Comparison of ENCODE assay signal across 8 cellular contexts in genomic region chr1:59759156-59759925, GRCh38. TPM values are rescaled to one million over a fixed set of nuclear protein-coding genes. Genes with fewer than 3 reads are reported as not detected.
DNase-seq lines count a peak whose midpoint lies in the region; ATAC-seq and TF ChIP-seq lines count a peak whose summit lies in the region.

No MANE protein-coding gene starts in this region.

- no peaks in the 10 kb centered on the region for H3K79me2 ChIP-seq in PC-3 (ENCODE audit: low read length)

- H3K9me3 ChIP-seq in PC-3 (ENCODE audit: low read length) (no peaks in the 10 kb centered on the region), esophagus squamous epithelium (no peaks in the 10 kb centered on the region)
- no peaks in the 10 kb centered on the region for H3K9me3 ChIP-seq in naive thymus-derived CD4-positive, alpha-beta T cell (ENCODE audit: control insufficient read depth in 2 of 3, low read length in 3 of 3)

- no peak overlapping the region for H3K27ac ChIP-seq in PC-3 (ENCODE audit: low read length)
- peak overlapping the region; percentile 11 to 67 (median 44) for H3K27ac ChIP-seq in esophagus squamous epithelium
- H3K27ac ChIP-seq in naive thymus-derived CD4-positive, alpha-beta T cell (ENCODE audit: low read depth, low read length), result no peak overlapping the region

- TF ChIP-seq POLR2A in esophagus squamous epithelium (IDR thresholded peaks at IDR 0.05), result no peak

- TF ChIP-seq CTCF in PC-3 (conservative IDR thresholded peaks at IDR 0.05; ENCODE audit: low read depth, low read length), result peak; percentile 95
- TF ChIP-seq CTCF in esophagus squamous epithelium (IDR thresholded peaks at IDR 0.05), result peak; percentile 82 to 98 (median 94)

- DNase-seq in DMS79 (lab: John Stamatoyannopoulos, UW) (peak; percentile 25), PC-3 (peak; percentile 82), esophagus squamous epithelium (lab: John Stamatoyannopoulos, UW) (peak; percentile 12)
- peak; percentile 73 for DNase-seq in activated T-cell treated with anti-CD3 and anti-CD28 coated beads, Interleukin-2, amount 50 U/mL, for 1 hour
- peak; percentile 46 to 76 (median 64) for DNase-seq in naive thymus-derived CD4-positive, alpha-beta T cell
- peak; percentile 63 to 81 for DNase-seq in stimulated activated effector memory CD8-positive, alpha-beta T cell treated with anti-CD3 and anti-CD28 coated beads, Interleukin-12 subunit alpha, Interleukin-12 subunit beta, amount 100 ng/mL, for 72 hours (ENCODE audit: low spot score in 2 of 2)

- no peaks in the 10 kb centered on the region for H3K36me3 Mint-ChIP-seq in naive thymus-derived CD4-positive, alpha-beta T cell
- no peaks in the 10 kb centered on the region for H3K36me3 Mint-ChIP-seq in stimulated activated effector memory CD8-positive, alpha-beta T cell treated with anti-CD3 and anti-CD28 coated beads, Interleukin-12 subunit alpha, Interleukin-12 subunit beta, amount 100 ng/mL, for 72 hours

- H3K27me3 Mint-ChIP-seq in naive thymus-derived CD4-positive, alpha-beta T cell, result no peaks in the 10 kb centered on the region

- H3K4me3 Mint-ChIP-seq in naive thymus-derived CD4-positive, alpha-beta T cell, result peak overlapping the region in 7 of 10 donors; percentile 9 to 64 (median 37)
- H3K4me3 Mint-ChIP-seq in stimulated activated effector memory CD8-positive, alpha-beta T cell treated with anti-CD3 and anti-CD28 coated beads, Interleukin-12 subunit alpha, Interleukin-12 subunit beta, amount 100 ng/mL, for 72 hours, result no peak overlapping the region

- H3K9me2 ChIP-seq in PC-3 (replicated peaks; ENCODE audit: low read length), result no peaks in the 10 kb centered on the region

- BruUV-seq in PC-3 (replicated peaks; lab: Mats Ljungman, UMichigan), result no TSS peak

- CTCF ChIA-PET in PC-3 (lab: Charles Lee), result interaction anchor here (0.5 to 1.5 kb wide), 12 partner anchors 9 to 1323 kb away, joined by 3 to 7 read pairs (median 3); partner anchors contain the start of gene NFIA
- CTCF ChIA-PET in naive thymus-derived CD4-positive, alpha-beta T cell (lab: Charles Lee), result interaction anchor here (0.6 to 1.3 kb wide), 13 partner anchors 12 to 1243 kb away, joined by 3 to 12 read pairs (median 3); partner anchors contain the start of gene OMA1

- no peaks in the 10 kb centered on the region for H3F3A ChIP-seq in PC-3 (ENCODE audit: low read length, unreplicated experiment)

- H3K27me3 ChIP-seq in PC-3 (ENCODE audit: low read length) (no peaks in the 10 kb centered on the region), esophagus squamous epithelium (no peaks in the 10 kb centered on the region)
- H3K27me3 ChIP-seq in naive thymus-derived CD4-positive, alpha-beta T cell (ENCODE audit: control insufficient read depth in 2 of 2, insufficient read depth in 2 of 2, low read length in 2 of 2), result no peaks in the 10 kb centered on the region

- H3K36me3 ChIP-seq in PC-3 (ENCODE audit: low read depth, low read length) (no peaks in the 10 kb centered on the region), esophagus squamous epithelium (no peaks in the 10 kb centered on the region)
- no peaks in the 10 kb centered on the region for H3K36me3 ChIP-seq in naive thymus-derived CD4-positive, alpha-beta T cell (ENCODE audit: control insufficient read depth in 2 of 3, insufficient read depth in 3 of 3, low read length in 3 of 3)

- peak overlapping the region; percentile 45; the same call in 1 of the 2 replicates for H3K4me3 ChIP-seq in PC-3 (ENCODE audit: low read length)
- peak overlapping the region in 1 of 4 donors; percentile 46 for H3K4me3 ChIP-seq in esophagus squamous epithelium
- no peak overlapping the region for H3K4me3 ChIP-seq in naive thymus-derived CD4-positive, alpha-beta T cell (ENCODE audit: low read length)

- peak overlapping the region; percentile 70 for H3K4me2 ChIP-seq in PC-3 (ENCODE audit: low read length)

- peak; percentile 99 for TF ChIP-seq RAD21 in Ishikawa (IDR thresholded peaks at IDR 0.05; ENCODE audit: low read depth)

- H3K4me1 ChIP-seq in PC-3 (ENCODE audit: insufficient read depth, low read length), result 0 out of 2 replicates have a peak, but pooled peaks cover 5% of the 10 kb centered on the region
- H3K4me1 ChIP-seq in esophagus squamous epithelium, result peaks cover 0 to 52% (median 7%) of the 10 kb centered on the region in 3 donors
- H3K4me1 ChIP-seq in naive thymus-derived CD4-positive, alpha-beta T cell (ENCODE audit: control insufficient read depth in 2 of 2, insufficient read depth in 2 of 2, low read length in 2 of 2), result no peaks in the 10 kb centered on the region

- no peaks in the 10 kb centered on the region for H3K9me3 Mint-ChIP-seq in naive thymus-derived CD4-positive, alpha-beta T cell
- no peaks in the 10 kb centered on the region for H3K9me3 Mint-ChIP-seq in stimulated activated effector memory CD8-positive, alpha-beta T cell treated with anti-CD3 and anti-CD28 coated beads, Interleukin-12 subunit alpha, Interleukin-12 subunit beta, amount 100 ng/mL, for 72 hours

- H3K27ac Mint-ChIP-seq in naive thymus-derived CD4-positive, alpha-beta T cell, result peak overlapping the region in 2 of 9 donors; percentile 24 to 32
- peak overlapping the region; percentile 4 for H3K27ac Mint-ChIP-seq in stimulated activated effector memory CD8-positive, alpha-beta T cell treated with anti-CD3 and anti-CD28 coated beads, Interleukin-12 subunit alpha, Interleukin-12 subunit beta, amount 100 ng/mL, for 72 hours

- WGBS in esophagus squamous epithelium, 2 donors, result 5% methylated on average over 8 to 9 of the region's 11 CpGs

- peak overlapping the region; percentile 36 for H3K9ac ChIP-seq in PC-3 (ENCODE audit: low read length)

- H3K4me1 Mint-ChIP-seq in naive thymus-derived CD4-positive, alpha-beta T cell, result peaks cover 0 to 8% (median 4%) of the 10 kb centered on the region in 7 donors
- H3K4me1 Mint-ChIP-seq in stimulated activated effector memory CD8-positive, alpha-beta T cell treated with anti-CD3 and anti-CD28 coated beads, Interleukin-12 subunit alpha, Interleukin-12 subunit beta, amount 100 ng/mL, for 72 hours, result peaks cover 7% of the 10 kb centered on the region

- peak; percentile 87 for ATAC-seq in GM21717 (IDR thresholded peaks at IDR 0.05; ENCODE audit: unreplicated experiment)
- ATAC-seq in PC-3, result peak; percentile 95
- ATAC-seq in naive thymus-derived CD4-positive, alpha-beta T cell, result peak; percentile 95
- ATAC-seq in stimulated activated effector memory CD8-positive, alpha-beta T cell treated with anti-CD3 and anti-CD28 coated beads, Interleukin-12 subunit alpha, Interleukin-12 subunit beta, amount 100 ng/mL, for 72 hours, result peak; percentile 87

- TF ChIP-seq EP300 in Ishikawa (IDR thresholded peaks at IDR 0.05; ENCODE audit: borderline replicate concordance), result no peak

- intact Hi-C loops in PC-3 (cut with micrococcal nuclease), result loop anchor here (1.0 to 2.0 kb wide), 5 partner anchors 61 to 1243 kb away; partner anchors contain the start of gene FGGY
- intact Hi-C loops in esophagus squamous epithelium (cut with DNase I), result loop anchor here (10.0 kb wide), 1 partner anchor 1015 kb away; no protein-coding TSS in a partner anchor
- intact Hi-C loops in naive thymus-derived CD4-positive, alpha-beta T cell (cut with micrococcal nuclease), result loop anchor here (1.0 to 5.0 kb wide), 9 partner anchors 60 to 1712 kb away; partner anchors contain the start of gene OMA1 (in 1 of the 2)

- H2AFZ ChIP-seq in PC-3 (ENCODE audit: low read length), result peak overlapping the region; percentile 79

- POLR2A ChIA-PET in PC-3 (lab: Charles Lee; ENCODE audit: unreplicated experiment), result interaction anchor here (0.6 kb wide), 1 partner anchor 1099 kb away, joined by 4 read pairs; no protein-coding TSS in a partner anchor
- POLR2A ChIA-PET in naive thymus-derived CD4-positive, alpha-beta T cell (lab: Charles Lee), result no interaction called here

- no peaks in the 10 kb centered on the region for H4K20me1 ChIP-seq in PC-3 (ENCODE audit: low read length)

TF ChIP-seq in Ishikawa, 13 proteins besides CTCF, POLR2A, EP300 and RAD21 (continues in another document):
- no peak for TF ChIP-seq YY1 (IDR thresholded peaks at IDR 0.05; ENCODE audit: low read depth)
- TF ChIP-seq, protein P1, sequence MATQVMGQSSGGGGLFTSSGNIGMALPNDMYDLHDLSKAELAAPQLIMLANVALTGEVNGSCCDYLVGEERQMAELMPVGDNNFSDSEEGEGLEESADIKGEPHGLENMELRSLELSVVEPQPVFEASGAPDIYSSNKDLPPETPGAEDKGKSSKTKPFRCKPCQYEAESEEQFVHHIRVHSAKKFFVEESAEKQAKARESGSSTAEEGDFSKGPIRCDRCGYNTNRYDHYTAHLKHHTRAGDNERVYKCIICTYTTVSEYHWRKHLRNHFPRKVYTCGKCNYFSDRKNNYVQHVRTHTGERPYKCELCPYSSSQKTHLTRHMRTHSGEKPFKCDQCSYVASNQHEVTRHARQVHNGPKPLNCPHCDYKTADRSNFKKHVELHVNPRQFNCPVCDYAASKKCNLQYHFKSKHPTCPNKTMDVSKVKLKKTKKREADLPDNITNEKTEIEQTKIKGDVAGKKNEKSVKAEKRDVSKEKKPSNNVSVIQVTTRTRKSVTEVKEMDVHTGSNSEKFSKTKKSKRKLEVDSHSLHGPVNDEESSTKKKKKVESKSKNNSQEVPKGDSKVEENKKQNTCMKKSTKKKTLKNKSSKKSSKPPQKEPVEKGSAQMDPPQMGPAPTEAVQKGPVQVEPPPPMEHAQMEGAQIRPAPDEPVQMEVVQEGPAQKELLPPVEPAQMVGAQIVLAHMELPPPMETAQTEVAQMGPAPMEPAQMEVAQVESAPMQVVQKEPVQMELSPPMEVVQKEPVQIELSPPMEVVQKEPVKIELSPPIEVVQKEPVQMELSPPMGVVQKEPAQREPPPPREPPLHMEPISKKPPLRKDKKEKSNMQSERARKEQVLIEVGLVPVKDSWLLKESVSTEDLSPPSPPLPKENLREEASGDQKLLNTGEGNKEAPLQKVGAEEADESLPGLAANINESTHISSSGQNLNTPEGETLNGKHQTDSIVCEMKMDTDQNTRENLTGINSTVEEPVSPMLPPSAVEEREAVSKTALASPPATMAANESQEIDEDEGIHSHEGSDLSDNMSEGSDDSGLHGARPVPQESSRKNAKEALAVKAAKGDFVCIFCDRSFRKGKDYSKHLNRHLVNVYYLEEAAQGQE (IDR thresholded peaks at IDR 0.05; ENCODE audit: low read depth), result no peak
- no peak for TF ChIP-seq CREB1 (IDR thresholded peaks at IDR 0.05; ENCODE audit: low read depth)
- TF ChIP-seq, protein P2, sequence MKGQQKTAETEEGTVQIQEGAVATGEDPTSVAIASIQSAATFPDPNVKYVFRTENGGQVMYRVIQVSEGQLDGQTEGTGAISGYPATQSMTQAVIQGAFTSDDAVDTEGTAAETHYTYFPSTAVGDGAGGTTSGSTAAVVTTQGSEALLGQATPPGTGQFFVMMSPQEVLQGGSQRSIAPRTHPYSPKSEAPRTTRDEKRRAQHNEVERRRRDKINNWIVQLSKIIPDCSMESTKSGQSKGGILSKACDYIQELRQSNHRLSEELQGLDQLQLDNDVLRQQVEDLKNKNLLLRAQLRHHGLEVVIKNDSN (IDR thresholded peaks at IDR 0.05), result peak; percentile 76
- TF ChIP-seq EGR1 (IDR thresholded peaks at IDR 0.05), result no peak
- no peak for TF ChIP-seq TAF1 (IDR thresholded peaks at IDR 0.05; ENCODE audit: low read depth)
- no peak for TF ChIP-seq FOXM1 (IDR thresholded peaks at IDR 0.05; ENCODE audit: borderline replicate concordance, low read depth)

RNA-seq across cellular contexts. Expression of gene HOOK1, which starts 55.4 kb away (rescaled TPM):
- total RNA-seq in PC-3 (2014; rRNA removed) (5.0 TPM in 2 replicates), esophagus squamous epithelium (10 to 100 TPM; 13.7 to 35.1 (median 28.1) TPM)
- total RNA-seq in naive thymus-derived CD4-positive, alpha-beta T cell, result 10 to 100 TPM in 4 of 5 experiments, 1 to 10 TPM in 1; 3.0 to 28.5 (median 23.5) TPM
- 10 to 100 TPM; 21.0 to 28.9 TPM for polyA plus RNA-seq in naive thymus-derived CD4-positive, alpha-beta T cell

Comparison
In these comparisons a context has a peak if more than half of its experiments do, and no peak if none do; other contexts are left out.
1. DNase-seq: peak in every context shown above with its lines; median percentile 82 in PC-3; 73 in activated T-cell treated with anti-CD3 and anti-CD28 coated beads, Interleukin-2, amount 50 U/mL, for 1 hour; 72 in stimulated activated effector memory CD8-positive, alpha-beta T cell treated with anti-CD3 and anti-CD28 coated beads, Interleukin-12 subunit alpha, Interleukin-12 subunit beta, amount 100 ng/mL, for 72 hours; 64 in naive thymus-derived CD4-positive, alpha-beta T cell; 25 in DMS79; 12 in esophagus squamous epithelium.
2. H3K27ac ChIP-seq: peak in esophagus squamous epithelium (4 of 4); none in PC-3 (single experiment) and naive thymus-derived CD4-positive, alpha-beta T cell (single experiment).
3. Peak in every context shown above with its lines, with median percentiles within 50 percentile points of each other: ATAC-seq.